ENCODE assay signal across 8 cellular contexts in the genomic region with DNA sequence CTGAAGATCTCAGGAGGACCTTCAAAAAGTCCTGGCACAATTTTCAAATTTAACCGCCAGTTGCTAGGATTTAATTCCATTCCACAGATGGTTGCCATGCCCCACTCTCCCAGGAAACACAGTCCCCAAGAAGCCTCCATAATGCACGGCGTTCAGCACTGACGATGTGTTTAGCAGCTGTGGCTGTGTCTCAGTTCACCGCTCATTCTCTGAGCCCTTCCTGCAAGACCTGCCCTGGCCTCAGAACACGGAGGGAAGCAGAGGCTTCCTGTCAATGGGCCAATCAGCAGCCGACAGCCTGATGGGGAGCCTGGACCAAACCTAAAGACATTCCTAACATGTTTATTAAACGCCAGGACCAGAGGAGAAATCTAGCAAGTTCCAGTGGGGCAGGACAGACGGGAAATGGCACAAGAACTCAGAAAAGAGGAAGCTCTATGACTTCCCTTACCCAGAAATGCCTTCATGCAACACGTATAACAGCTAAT. TPM values are rescaled to one million over a fixed set of nuclear protein-coding genes. Genes with fewer than 3 reads are reported as not detected.
DNase-seq lines count a peak whose midpoint lies in the region; ATAC-seq, FAIRE-seq and TF ChIP-seq lines count a peak whose summit lies in the region.

No MANE protein-coding gene starts in this region.

- H3K36me3 ChIP-seq in CD4-positive, CD25-positive, alpha-beta regulatory T cell (ENCODE audit: control insufficient read depth, insufficient read depth, low read length): no peaks in the 10 kb centered on the region
- H3K36me3 ChIP-seq in OCI-LY3 (replicated peaks; ENCODE audit: low read depth, low read length) (no peaks in the 10 kb centered on the region), gastrocnemius medialis (no peaks in the 10 kb centered on the region)

- no peaks in the 10 kb centered on the region for H3K36me3 Mint-ChIP-seq in CD4-positive, CD25-positive, alpha-beta regulatory T cell
- H3K36me3 Mint-ChIP-seq in progenitor cell of endocrine pancreas (ENCODE audit: insufficient read depth): no peaks in the 10 kb centered on the region

- H3K9ac ChIP-seq in OCI-LY3 (ENCODE audit: low read length): peak overlapping the region; percentile 72

- H3K4me1 ChIP-seq in CD4-positive, CD25-positive, alpha-beta regulatory T cell (ENCODE audit: control insufficient read depth, insufficient read depth, low read length, poor library complexity, severe bottlenecking): peaks cover 5% of the 10 kb centered on the region
- H3K4me1 ChIP-seq in OCI-LY3 (ENCODE audit: low read length) (peaks cover 17% of the 10 kb centered on the region), gastrocnemius medialis (peaks cover 37 to 39% of the 10 kb centered on the region in 2 donors)

- peak overlapping the region; percentile 21 for H3K4me3 ChIP-seq in CD4-positive, CD25-positive, alpha-beta regulatory T cell (ENCODE audit: low read depth, low read length)
- H3K4me3 ChIP-seq in OCI-LY3 (ENCODE audit: low read length) (peak overlapping the region; percentile 74), gastrocnemius medialis (peak overlapping the region; percentile 27 to 42 (median 36))

- H4K20me1 ChIP-seq in OCI-LY3 (ENCODE audit: insufficient read depth, low read length): no peaks in the 10 kb centered on the region

- ATAC-seq in CD4-positive, CD25-positive, alpha-beta regulatory T cell (ENCODE audit: low read depth in 2 of 2): peak; percentile 18 to 37
- ATAC-seq in GM21619 (IDR thresholded peaks at IDR 0.05; ENCODE audit: unreplicated experiment): peak; percentile 72
- peak; percentile 43 to 53 for ATAC-seq in gastrocnemius medialis

- in situ Hi-C loops in gastrocnemius medialis (cut with MboI; ENCODE audit: low sequenced_read_pairs in 4 of 4): no loop called here

- no peaks in the 10 kb centered on the region for H3K9me3 Mint-ChIP-seq in CD4-positive, CD25-positive, alpha-beta regulatory T cell
- H3K9me3 Mint-ChIP-seq in progenitor cell of endocrine pancreas (ENCODE audit: low read depth): no peaks in the 10 kb centered on the region

- no peak for FAIRE-seq in frontal cortex (lab: Jason Lieb, UNC)

- H3K79me2 ChIP-seq in OCI-LY3 (ENCODE audit: low read length): no peaks in the 10 kb centered on the region

- H3K27me3 ChIP-seq in CD4-positive, CD25-positive, alpha-beta regulatory T cell (ENCODE audit: control insufficient read depth, insufficient read depth, low read length): no peaks in the 10 kb centered on the region
- H3K27me3 ChIP-seq in OCI-LY3 (ENCODE audit: low read depth, low read length) (no peaks in the 10 kb centered on the region), gastrocnemius medialis (no peaks in the 10 kb centered on the region)

- no peak for TF ChIP-seq POLR2A in gastrocnemius medialis (IDR thresholded peaks at IDR 0.05)

- TF ChIP-seq CTCF in OCI-LY3 (IDR thresholded peaks at IDR 0.05; ENCODE audit: low read depth, low read length) (no peak), gastrocnemius medialis (IDR thresholded peaks at IDR 0.05 in 4 of 5, conservative IDR thresholded peaks at IDR 0.05 in 1 of 5) (no peak), progenitor cell of endocrine pancreas (IDR thresholded peaks at IDR 0.05; ENCODE audit: unreplicated experiment) (no peak)

- H3K27me3 Mint-ChIP-seq in CD4-positive, CD25-positive, alpha-beta regulatory T cell: no peaks in the 10 kb centered on the region
- H3K27me3 Mint-ChIP-seq in progenitor cell of endocrine pancreas: no peaks in the 10 kb centered on the region

- H3K4me1 Mint-ChIP-seq in CD4-positive, CD25-positive, alpha-beta regulatory T cell: peaks cover 0 to 6% (median 4%) of the 10 kb centered on the region in 4 donors
- H3K4me1 Mint-ChIP-seq in progenitor cell of endocrine pancreas (ENCODE audit: low read depth): peaks cover 14% of the 10 kb centered on the region

- peak overlapping the region; percentile 97 for H2AFZ ChIP-seq in OCI-LY3 (ENCODE audit: low read depth, low read length)

- H3K4me3 Mint-ChIP-seq in CD4-positive, CD25-positive, alpha-beta regulatory T cell: peak overlapping the region in 2 of 4 donors; percentile 5 to 68
- H3K4me3 Mint-ChIP-seq in progenitor cell of endocrine pancreas (ENCODE audit: low read depth): no peak overlapping the region

- intact Hi-C loops in gastrocnemius medialis (cut with DNase I; ENCODE audit: low total_unique reads): no loop called here

- peak in 1 of 3 donors; percentile 32 for DNase-seq in CD4-positive, CD25-positive, alpha-beta regulatory T cell
- DNase-seq in frontal cortex (ENCODE audit: low spot score in 2 of 2) (peak; percentile 35 to 45), gastrocnemius medialis (peak in 1 of 2 donors; percentile 43), putamen (ENCODE audit: low spot score) (no peak), progenitor cell of endocrine pancreas (ENCODE audit: low spot score, unreplicated experiment) (no peak), HuH-7.5 (ENCODE audit: low spot score) (no peak)

- no peak overlapping the region for H3K27ac ChIP-seq in CD4-positive, CD25-positive, alpha-beta regulatory T cell (ENCODE audit: insufficient read depth, low read length, poor library complexity, severe bottlenecking)
- H3K27ac ChIP-seq in OCI-LY3 (ENCODE audit: low read length) (peak overlapping the region; percentile 42), gastrocnemius medialis (peak overlapping the region; percentile 72 to 93 (median 84))

- H3K4me2 ChIP-seq in OCI-LY3 (ENCODE audit: low read length): peak overlapping the region; percentile 92

- H3K9me3 ChIP-seq in CD4-positive, CD25-positive, alpha-beta regulatory T cell (ENCODE audit: control insufficient read depth in 2 of 2, low read length in 2 of 2): no peaks in the 10 kb centered on the region
- H3K9me3 ChIP-seq in OCI-LY3 (ENCODE audit: insufficient read depth, low read length) (no peaks in the 10 kb centered on the region), gastrocnemius medialis (no peaks in the 10 kb centered on the region)

- H3K27ac Mint-ChIP-seq in CD4-positive, CD25-positive, alpha-beta regulatory T cell: peak overlapping the region in 1 of 3 donors; percentile 87
- no peak overlapping the region for H3K27ac Mint-ChIP-seq in progenitor cell of endocrine pancreas

RNA-seq across cellular contexts. Expression of a gene that starts 4.9 kb away (rescaled TPM):
- total RNA-seq in CD4-positive, CD25-positive, alpha-beta regulatory T cell: not detected
- polyA plus RNA-seq in CD4-positive, CD25-positive, alpha-beta regulatory T cell: not detected
- total RNA-seq in frontal cortex: 0.41 TPM
- 1 to 10 TPM; 2.4 to 9.2 (median 5.2) TPM for total RNA-seq in gastrocnemius medialis
- 0.75 and 0.77 TPM in 2 replicates for total RNA-seq in progenitor cell of endocrine pancreas

RNA-seq across cellular contexts. Expression of a gene that starts 53.8 kb away (rescaled TPM):
- 8.7 TPM for total RNA-seq in CD4-positive, CD25-positive, alpha-beta regulatory T cell
- 1 to 10 TPM in 3 of 4 donors, under 1 TPM in 1; 0.83 to 1.9 (median 1.6) TPM for polyA plus RNA-seq in CD4-positive, CD25-positive, alpha-beta regulatory T cell
- total RNA-seq in frontal cortex (6.5 TPM), gastrocnemius medialis (1 to 10 TPM in 3 of 4 donors, under 1 TPM in 1; 0.40 to 5.7 (median 1.2) TPM), progenitor cell of endocrine pancreas (41.7 and 42.2 TPM in 2 replicates)

RNA-seq across cellular contexts. Expression of a gene that starts 54.3 kb away (rescaled TPM):
- total RNA-seq in CD4-positive, CD25-positive, alpha-beta regulatory T cell: 34.1 TPM
- polyA plus RNA-seq in CD4-positive, CD25-positive, alpha-beta regulatory T cell: 10 to 100 TPM; 74.3 to 90.3 (median 86.2) TPM
- 183 TPM for total RNA-seq in frontal cortex
- total RNA-seq in gastrocnemius medialis: 10 to 100 TPM; 30.0 to 60.1 (median 41.4) TPM
- 128 and 132 TPM in 2 replicates for total RNA-seq in progenitor cell of endocrine pancreas

Comparison
In these comparisons a context has a peak if more than half of its experiments do, and no peak if none do; other contexts are left out.
1. DNase-seq: peak in frontal cortex (2 of 2); none in putamen (single experiment), progenitor cell of endocrine pancreas (single experiment) and HuH-7.5 (single experiment).
2. H3K4me3 ChIP-seq: peak in every context shown above with its lines; median percentile 74 in OCI-LY3; 36 in gastrocnemius medialis; 21 in CD4-positive, CD25-positive, alpha-beta regulatory T cell.
3. Peak in every context shown above with its lines, with median percentiles within 50 percentile points of each other: ATAC-seq.